ENCODE assay signal across 30 cellular contexts in genomic region chr20:61049684-61050083, GRCh38.
"Had no signal": no experiment of that assay in that cellular context is flagged by ENCODE, and none has a peak within 500 bp of the region (broad histone marks: within the 10 kb centered on the region; RNA-seq: fewer than 3 reads in every experiment).

No MANE protein-coding gene starts in this region.

- H3K9me3 ChIP-seq: MG63, SJSA1, SK-N-SH had no signal

- ATAC-seq: Panc1 had no signal

- H3K4me2 ChIP-seq: PC-9, SK-N-SH had no signal

- H3K4me3 ChIP-seq: MG63, PC-9, SJSA1 had no signal

- H3K27ac ChIP-seq: PC-9, RWPE1, SJSA1 had no signal

- H2AFZ ChIP-seq: PC-9 had no signal

- H3K9ac ChIP-seq: SK-N-SH had no signal

- H3K4me1 ChIP-seq: SJSA1 had no signal

- DNase-seq: Kasumi-1, KG1, MG63, NCI-H1048, NCI-H1092 treated with DMSO at 0.1 percent for 48 hours, NCI-H1105 treated with DMSO at 0.1 percent for 48 hours, NCI-H1417, NCI-H1436 treated with DMSO at 0.1 percent for 48 hours, NCI-H1694 treated with DMSO at 0.1 percent for 48 hours, NCI-H187 treated with DMSO at 0.1 percent for 48 hours, NCI-H2029, NCI-H2081, NCI-H2107, NCI-H2171, NCI-H226, NCI-H446 treated with DMSO at 0.1 percent for 48 hours, NCI-H510A, NCI-H524, NCI-H526, NCI-H69, NCI-H748 treated with DMSO at 0.1 percent for 48 hours, NCI-H82, PC-9, Right ventricle myocardium superior, SHP77 treated with DMSO at 0.1 percent for 48 hours, SK-N-SH, SW 1271 had no signal

- H3K36me3 ChIP-seq: MG63, SJSA1 had no signal

- H3K27me3 ChIP-seq: MG63, SJSA1 had no signal
